Comparison of ENCODE assay signal across 8 cellular contexts in genomic region chr16:396605-397004, GRCh38. TPM values are rescaled to one million over a fixed set of nuclear protein-coding genes. Genes with fewer than 3 reads are reported as not detected.
DNase-seq lines count a peak whose midpoint lies in the region; ATAC-seq lines count a peak whose summit lies in the region.

No MANE protein-coding gene starts in this region.

- peak overlapping the region; percentile 32 for H3K27ac Mint-ChIP-seq in stimulated activated memory B cell treated with anti-CD40 and anti-IgM and Interleukin-4, amounts not matched to agents 10 μg/mL and 1 μg/mL and 100 μg/mL, for 72 hours

- H3K9me3 Mint-ChIP-seq in activated T-cell treated with anti-CD3 and anti-CD28 coated beads, Interleukin-2, amount 50 U/mL, for 4 hours = no peaks in the 10 kb centered on the region
- H3K9me3 Mint-ChIP-seq in stimulated activated memory B cell treated with anti-CD40 and anti-IgM and Interleukin-4, amounts not matched to agents 10 μg/mL and 1 μg/mL and 100 μg/mL, for 72 hours = no peaks in the 10 kb centered on the region

- no peaks in the 10 kb centered on the region for H3K27me3 Mint-ChIP-seq in activated T-cell treated with anti-CD3 and anti-CD28 coated beads, Interleukin-2, amount 50 U/mL, for 4 hours (ENCODE audit: low read depth)
- H3K27me3 Mint-ChIP-seq in stimulated activated memory B cell treated with anti-CD40 and anti-IgM and Interleukin-4, amounts not matched to agents 10 μg/mL and 1 μg/mL and 100 μg/mL, for 72 hours = no peaks in the 10 kb centered on the region

- no peaks in the 10 kb centered on the region for H3K36me3 Mint-ChIP-seq in activated T-cell treated with anti-CD3 and anti-CD28 coated beads, Interleukin-2, amount 50 U/mL, for 4 hours (ENCODE audit: insufficient read depth)
- H3K36me3 Mint-ChIP-seq in stimulated activated memory B cell treated with anti-CD40 and anti-IgM and Interleukin-4, amounts not matched to agents 10 μg/mL and 1 μg/mL and 100 μg/mL, for 72 hours = no peaks in the 10 kb centered on the region

- H3K4me3 Mint-ChIP-seq in activated T-cell treated with anti-CD3 and anti-CD28 coated beads, Interleukin-2, amount 50 U/mL, for 4 hours = peak overlapping the region; percentile 80
- peak overlapping the region; percentile 74 for H3K4me3 Mint-ChIP-seq in stimulated activated memory B cell treated with anti-CD40 and anti-IgM and Interleukin-4, amounts not matched to agents 10 μg/mL and 1 μg/mL and 100 μg/mL, for 72 hours

- DNase-seq in activated T-cell treated with anti-CD3 and anti-CD28 coated beads, Interleukin-2, amount 50 U/mL, for 4 hours = no peak
- no peak for DNase-seq in activated T-cell treated with anti-CD3 and anti-CD28 coated beads, Interleukin-2, amount 50 U/mL, for 1 hour
- DNase-seq in NCI-H2171 treated with DMSO at 0.1 percent for 48 hours (lab: John Stamatoyannopoulos, UW) = peak; percentile 71
- DNase-seq in astrocyte of the hippocampus (ENCODE audit: low read depth, low spot score) = peak; percentile 65
- DNase-seq in inferior parietal cortex (ENCODE audit: extremely low spot score) = peak; percentile 55

- H3K4me1 Mint-ChIP-seq in activated T-cell treated with anti-CD3 and anti-CD28 coated beads, Interleukin-2, amount 50 U/mL, for 4 hours (ENCODE audit: low read depth) = peaks cover 32% of the 10 kb centered on the region
- peaks cover 43% of the 10 kb centered on the region for H3K4me1 Mint-ChIP-seq in stimulated activated memory B cell treated with anti-CD40 and anti-IgM and Interleukin-4, amounts not matched to agents 10 μg/mL and 1 μg/mL and 100 μg/mL, for 72 hours

- ATAC-seq in activated T-cell treated with anti-CD3 and anti-CD28 coated beads, Interleukin-2, amount 50 U/mL, for 4 hours = no peak
- ATAC-seq in stimulated activated memory B cell treated with anti-CD40 and anti-IgM and Interleukin-4, amounts not matched to agents 10 μg/mL and 1 μg/mL and 100 μg/mL, for 72 hours = no peak
- no peak for ATAC-seq in HG03565 (IDR thresholded peaks at IDR 0.05; ENCODE audit: unreplicated experiment)
- no peak for ATAC-seq in HG02938 (IDR thresholded peaks at IDR 0.05; ENCODE audit: unreplicated experiment)

RNA-seq across cellular contexts. Expression of gene NME4, which starts 0.4 kb away (rescaled TPM):
- 10 to 100 TPM; 46.1 to 78.9 (median 52.7) TPM for total RNA-seq in activated T-cell treated with anti-CD3 and anti-CD28 coated beads, Interleukin-2, amount 50 U/mL, for 4 hours

RNA-seq across cellular contexts. Expression of gene DECR2, which starts 5.1 kb away (rescaled TPM):
- total RNA-seq in activated T-cell treated with anti-CD3 and anti-CD28 coated beads, Interleukin-2, amount 50 U/mL, for 4 hours = 10 to 100 TPM; 16.9 to 19.1 (median 17.8) TPM

RNA-seq across cellular contexts. Expression of gene PGAP6, which starts 14.8 kb away (rescaled TPM):
- 10 to 100 TPM; 33.4 to 39.1 (median 34.0) TPM for total RNA-seq in activated T-cell treated with anti-CD3 and anti-CD28 coated beads, Interleukin-2, amount 50 U/mL, for 4 hours

RNA-seq across cellular contexts. Expression of gene MRPL28, which starts 26.3 kb away (rescaled TPM):
- total RNA-seq in activated T-cell treated with anti-CD3 and anti-CD28 coated beads, Interleukin-2, amount 50 U/mL, for 4 hours = 100 to 1,000 TPM; 124 to 136 (median 128) TPM

RNA-seq across cellular contexts. Expression of gene RAB11FIP3, which starts 28.8 kb away (rescaled TPM):
- 10 to 100 TPM; 28.2 to 31.3 (median 28.8) TPM for total RNA-seq in activated T-cell treated with anti-CD3 and anti-CD28 coated beads, Interleukin-2, amount 50 U/mL, for 4 hours

Comparison
In these comparisons a context has a peak if more than half of its experiments do, and no peak if none do; other contexts are left out.
1. DNase-seq: peak in NCI-H2171 treated with DMSO at 0.1 percent for 48 hours (single experiment), astrocyte of the hippocampus (single experiment) and inferior parietal cortex (single experiment); none in activated T-cell treated with anti-CD3 and anti-CD28 coated beads, Interleukin-2, amount 50 U/mL, for 4 hours (single experiment) and activated T-cell treated with anti-CD3 and anti-CD28 coated beads, Interleukin-2, amount 50 U/mL, for 1 hour (single experiment).